ENCODE assay signal across 11 cellular contexts in genomic region chr14:57136669-57137068, GRCh38.
DNase-seq lines count a peak whose midpoint lies in the region; ATAC-seq and TF ChIP-seq lines count a peak whose summit lies in the region.
"Had no signal": no experiment of that assay in that cellular context is flagged by ENCODE, and none has a peak within 500 bp of the region (broad histone marks: within the 10 kb centered on the region; RNA-seq: fewer than 3 reads in every experiment).

No MANE protein-coding gene starts in this region.

- no peaks in the 10 kb centered on the region; the same call in 1 of the 2 replicates for H3K27me3 Mint-ChIP-seq in WTC11 (ENCODE audit: low read depth)
- peaks cover 0 to 6% of the 10 kb centered on the region in 2 donors for H3K27me3 Mint-ChIP-seq in stimulated activated naive B cell treated with anti-CD40 and anti-IgM and Interleukin-4, amounts not matched to agents 10 μg/mL and 1 μg/mL and 100 μg/mL, for 72 hours

- peak; percentile 68 for ATAC-seq in WTC11
- ATAC-seq in left lobe of liver: peak; percentile 86
- ATAC-seq in stimulated activated naive B cell treated with anti-CD40 and anti-IgM and Interleukin-4, amounts not matched to agents 10 μg/mL and 1 μg/mL and 100 μg/mL, for 72 hours (replicated peaks): no peak

- H3K9me3 Mint-ChIP-seq in WTC11: peaks cover 15% of the 10 kb centered on the region
- H3K9me3 Mint-ChIP-seq in stimulated activated naive B cell treated with anti-CD40 and anti-IgM and Interleukin-4, amounts not matched to agents 10 μg/mL and 1 μg/mL and 100 μg/mL, for 72 hours: peaks cover 5 to 8% of the 10 kb centered on the region in 2 donors

- TF ChIP-seq CTCF in WTC11 (IDR thresholded peaks at IDR 0.05): no peak

- DNase-seq in DMS 273 (lab: John Stamatoyannopoulos, UW; ENCODE audit: unreplicated experiment) (peak; percentile 94), NCI-H2029 treated with DMSO at 0.1 percent for 48 hours (lab: John Stamatoyannopoulos, UW) (peak; percentile 80), WTC11 (ENCODE audit: low spot score) (peak; percentile 11), left lobe of liver (ENCODE audit: low spot score) (peak; percentile 65), A172 (ENCODE audit: low spot score) (no peak), GM03348 (ENCODE audit: low spot score) (no peak)
- DNase-seq in stimulated activated naive B cell treated with anti-CD40 and anti-IgM and Interleukin-4, amounts not matched to agents 10 μg/mL and 1 μg/mL and 100 μg/mL, for 72 hours: no peak
- no peak for DNase-seq in stimulated activated naive CD4-positive, alpha-beta T cell (lab: John Stamatoyannopoulos, UW)
- DNase-seq: effector memory CD4-positive, alpha-beta T cell; SIG-M5 had no signal

- no peaks in the 10 kb centered on the region for H3K36me3 Mint-ChIP-seq in WTC11
- no peaks in the 10 kb centered on the region for H3K36me3 Mint-ChIP-seq in stimulated activated naive B cell treated with anti-CD40 and anti-IgM and Interleukin-4, amounts not matched to agents 10 μg/mL and 1 μg/mL and 100 μg/mL, for 72 hours

- no peak overlapping the region for H3K4me3 Mint-ChIP-seq in WTC11
- no peak overlapping the region for H3K4me3 Mint-ChIP-seq in stimulated activated naive B cell treated with anti-CD40 and anti-IgM and Interleukin-4, amounts not matched to agents 10 μg/mL and 1 μg/mL and 100 μg/mL, for 72 hours
- H3K4me3 Mint-ChIP-seq: stimulated activated naive CD8-positive, alpha-beta T cell treated with anti-CD3 and anti-CD28 coated beads, Interleukin-15, Interleukin-2, amounts not matched to agents 100 ng/mL and 50 ng/mL, for 24 hours had no signal

- POLR2A ChIA-PET in WTC11 (lab: Charles Lee): no interaction called here

- CTCF ChIA-PET in WTC11 (lab: Charles Lee): no interaction called here

- H3K27ac Mint-ChIP-seq in WTC11: no peak overlapping the region
- H3K27ac Mint-ChIP-seq in stimulated activated naive B cell treated with anti-CD40 and anti-IgM and Interleukin-4, amounts not matched to agents 10 μg/mL and 1 μg/mL and 100 μg/mL, for 72 hours: no peak overlapping the region
- H3K27ac Mint-ChIP-seq: stimulated activated naive CD8-positive, alpha-beta T cell treated with anti-CD3 and anti-CD28 coated beads, Interleukin-15, Interleukin-2, amounts not matched to agents 100 ng/mL and 50 ng/mL, for 24 hours had no signal

- H3K4me1 Mint-ChIP-seq in WTC11: peaks cover 10% of the 10 kb centered on the region
- H3K4me1 Mint-ChIP-seq in stimulated activated naive B cell treated with anti-CD40 and anti-IgM and Interleukin-4, amounts not matched to agents 10 μg/mL and 1 μg/mL and 100 μg/mL, for 72 hours: no peaks in the 10 kb centered on the region

TF ChIP-seq in WTC11, 78 proteins besides CTCF, POLR2A, EP300 and RAD21:
- TF ChIP-seq ZNF232 (CRISPR knock-in tag; IDR thresholded peaks at IDR 0.05) (no peak), TP53 (CRISPR knock-in tag; IDR thresholded peaks at IDR 0.05) (no peak), ARID4B (CRISPR knock-in tag; IDR thresholded peaks at IDR 0.05; ENCODE audit: borderline replicate concordance) (no peak), ZNF512 (CRISPR knock-in tag; IDR thresholded peaks at IDR 0.05; ENCODE audit: borderline replicate concordance) (no peak), RELA (CRISPR knock-in tag; IDR thresholded peaks at IDR 0.05; ENCODE audit: borderline replicate concordance) (no peak), ZNF317 (CRISPR knock-in tag; IDR thresholded peaks at IDR 0.05; ENCODE audit: borderline replicate concordance, low read depth) (no peak), ESRRA (CRISPR knock-in tag; IDR thresholded peaks at IDR 0.05; ENCODE audit: borderline replicate concordance) (no peak), PREB (CRISPR knock-in tag; IDR thresholded peaks at IDR 0.05; ENCODE audit: borderline replicate concordance) (no peak), ATF1 (CRISPR knock-in tag; IDR thresholded peaks at IDR 0.05) (no peak)
- TF ChIP-seq, protein P1, sequence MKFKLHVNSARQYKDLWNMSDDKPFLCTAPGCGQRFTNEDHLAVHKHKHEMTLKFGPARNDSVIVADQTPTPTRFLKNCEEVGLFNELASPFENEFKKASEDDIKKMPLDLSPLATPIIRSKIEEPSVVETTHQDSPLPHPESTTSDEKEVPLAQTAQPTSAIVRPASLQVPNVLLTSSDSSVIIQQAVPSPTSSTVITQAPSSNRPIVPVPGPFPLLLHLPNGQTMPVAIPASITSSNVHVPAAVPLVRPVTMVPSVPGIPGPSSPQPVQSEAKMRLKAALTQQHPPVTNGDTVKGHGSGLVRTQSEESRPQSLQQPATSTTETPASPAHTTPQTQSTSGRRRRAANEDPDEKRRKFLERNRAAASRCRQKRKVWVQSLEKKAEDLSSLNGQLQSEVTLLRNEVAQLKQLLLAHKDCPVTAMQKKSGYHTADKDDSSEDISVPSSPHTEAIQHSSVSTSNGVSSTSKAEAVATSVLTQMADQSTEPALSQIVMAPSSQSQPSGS (CRISPR knock-in tag; IDR thresholded peaks at IDR 0.05; ENCODE audit: borderline replicate concordance, low read depth): no peak
- TF ChIP-seq, protein P2, sequence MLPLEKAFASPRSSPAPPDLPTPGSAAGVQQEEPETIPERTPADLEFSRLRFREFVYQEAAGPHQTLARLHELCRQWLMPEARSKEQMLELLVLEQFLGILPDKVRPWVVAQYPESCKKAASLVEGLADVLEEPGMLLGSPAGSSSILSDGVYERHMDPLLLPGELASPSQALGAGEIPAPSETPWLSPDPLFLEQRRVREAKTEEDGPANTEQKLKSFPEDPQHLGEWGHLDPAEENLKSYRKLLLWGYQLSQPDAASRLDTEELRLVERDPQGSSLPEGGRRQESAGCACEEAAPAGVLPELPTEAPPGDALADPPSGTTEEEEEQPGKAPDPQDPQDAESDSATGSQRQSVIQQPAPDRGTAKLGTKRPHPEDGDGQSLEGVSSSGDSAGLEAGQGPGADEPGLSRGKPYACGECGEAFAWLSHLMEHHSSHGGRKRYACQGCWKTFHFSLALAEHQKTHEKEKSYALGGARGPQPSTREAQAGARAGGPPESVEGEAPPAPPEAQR (CRISPR knock-in tag; IDR thresholded peaks at IDR 0.05): no peak

Comparison
In these comparisons a context has a peak if more than half of its experiments do, and no peak if none do; other contexts are left out.
1. DNase-seq: peak in DMS 273 (single experiment), NCI-H2029 treated with DMSO at 0.1 percent for 48 hours (single experiment), WTC11 (single experiment) and left lobe of liver (single experiment); none in A172 (single experiment), stimulated activated naive B cell treated with anti-CD40 and anti-IgM and Interleukin-4, amounts not matched to agents 10 μg/mL and 1 μg/mL and 100 μg/mL, for 72 hours (single experiment), stimulated activated naive CD4-positive, alpha-beta T cell (0 of 6) and GM03348 (single experiment).
2. ATAC-seq: peak in WTC11 (single experiment) and left lobe of liver (single experiment); none in stimulated activated naive B cell treated with anti-CD40 and anti-IgM and Interleukin-4, amounts not matched to agents 10 μg/mL and 1 μg/mL and 100 μg/mL, for 72 hours (0 of 2).